ENCODE assay signal across 1 cellular context in genomic region chr10:132929953-132930640, GRCh38.
TF ChIP-seq lines count a peak whose summit lies in the region.

No MANE protein-coding gene starts in this region.

TF ChIP-seq in HEK293, 187 proteins besides CTCF, POLR2A, EP300 and RAD21 (continued from another document):
- no peak for TF ChIP-seq ZBTB26 (tag by site-specific recombination; optimal IDR thresholded peaks at IDR 0.05)
- TF ChIP-seq ZNF530 (tag by site-specific recombination; IDR thresholded peaks at IDR 0.05; ENCODE audit: low read depth) = no peak
- TF ChIP-seq ZBTB6 (tag by site-specific recombination; IDR thresholded peaks at IDR 0.05) = no peak
